ENCODE assay signal across 36 cellular contexts in the genomic region with DNA sequence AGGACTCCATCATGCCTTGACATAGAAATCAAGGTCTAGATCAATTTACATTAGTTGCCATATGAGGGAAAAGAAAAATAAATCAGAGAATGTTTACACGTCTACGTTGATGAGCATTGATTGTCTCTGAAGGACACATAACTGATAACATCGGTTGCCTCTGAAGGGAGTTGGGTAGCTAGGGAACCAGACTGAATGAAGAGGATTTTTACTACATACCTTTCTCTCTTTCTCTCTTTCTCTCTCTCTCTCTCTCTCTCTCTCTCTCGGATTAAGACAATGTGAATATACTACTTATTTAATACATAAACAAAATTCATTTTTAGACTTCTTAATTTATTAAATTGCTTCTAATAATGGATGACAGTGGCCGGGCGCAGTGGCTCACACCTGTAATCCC.
DNase-seq lines count a peak whose midpoint lies in the region; ATAC-seq, FAIRE-seq and TF ChIP-seq lines count a peak whose summit lies in the region.
"Had no signal": no experiment of that assay in that cellular context is flagged by ENCODE, and none has a peak within 500 bp of the region (broad histone marks: within the 10 kb centered on the region; RNA-seq: fewer than 3 reads in every experiment).

No MANE protein-coding gene starts in this region.

- H3F3A ChIP-seq in GM23248 (ENCODE audit: insufficient read depth) = no peaks in the 10 kb centered on the region

- no peak for TF ChIP-seq EP300 in A549 (IDR thresholded peaks at IDR 0.05)

- TF ChIP-seq CTCF in A549 (IDR thresholded peaks at IDR 0.05) (no peak), HEK293 (tag by site-specific recombination; IDR thresholded peaks at IDR 0.05) (no peak), RWPE1 (conservative IDR thresholded peaks at IDR 0.05; ENCODE audit: low read depth) (no peak), VCaP (conservative IDR thresholded peaks at IDR 0.05) (no peak)

- no peaks in the 10 kb centered on the region for H3K36me3 ChIP-seq in HEK293 (ENCODE audit: control insufficient read depth in 2 of 2, insufficient read depth in 1 of 2, low read length in 2 of 2)
- H3K36me3 ChIP-seq in GM23248 (ENCODE audit: low read depth) = no peaks in the 10 kb centered on the region
- H3K36me3 ChIP-seq in aorta (ENCODE audit: control insufficient read depth in 1 of 2, insufficient read depth in 2 of 2, low read length in 1 of 2) = no peaks in the 10 kb centered on the region
- H3K36me3 ChIP-seq: BE2C; BLaER1; BLaER1 treated with 17β-estradiol and CSF1 and Interleukin-3, amounts not matched to agents 10 nM and 100 nM had no signal

- DNase-seq in A549 (ENCODE audit: low read depth in 1 of 2, low spot score in 1 of 2) (no peak), RWPE1 (ENCODE audit: low spot score) (no peak), NCI-H345 treated with DMSO at 0.1 percent for 48 hours (lab: John Stamatoyannopoulos, UW; ENCODE audit: unreplicated experiment) (no peak), GM23248 (no peak), T-cell (no peak), aorta (no peak)
- DNase-seq: 8988T; ACHN; AML-193; BE2C; C1 segment of cervical spinal cord; Caco-2; Calu3; CD4-positive, alpha-beta memory T cell; CD4-positive, alpha-beta T cell; CD4-positive, CD25-positive, alpha-beta regulatory T cell; CD8-positive, alpha-beta memory T cell; CD8-positive, alpha-beta T cell; COR-L47; DMS 273 treated with DMSO at 0.1 percent for 48 hours; DMS153; DMS53; DMS79; DMS79 treated with DMSO at 0.1 percent for 48 hours; DND-41; EL had no signal

- H3K9me3 ChIP-seq in A549 = no peaks in the 10 kb centered on the region
- H3K9me3 ChIP-seq in HEK293 (ENCODE audit: control insufficient read depth, insufficient read depth, low read depth, low read length) = no peaks in the 10 kb centered on the region
- no peaks in the 10 kb centered on the region for H3K9me3 ChIP-seq in GM23248 (ENCODE audit: low read depth)
- no peaks in the 10 kb centered on the region for H3K9me3 ChIP-seq in aorta (ENCODE audit: control insufficient read depth, low read length)
- H3K9me3 ChIP-seq: BE2C; BLaER1; BLaER1 treated with 17β-estradiol and CSF1 and Interleukin-3, amounts not matched to agents 10 nM and 100 nM; Caco-2 had no signal

- in situ Hi-C loops in GM23248 (cut with MboI) = no loop called here

- no peak for TF ChIP-seq RAD21 in A549 (conservative IDR thresholded peaks at IDR 0.05 in 1 of 2, IDR thresholded peaks at IDR 0.05 in 1 of 2)

- intact Hi-C loops in aorta (cut with DNase I) = no loop called here

- no peak overlapping the region for H3K27ac Mint-ChIP-seq in T-cell
- H3K27ac Mint-ChIP-seq: B cell; CD14-positive monocyte; CD4-positive, alpha-beta memory T cell; CD4-positive, alpha-beta T cell; CD4-positive, CD25-positive, alpha-beta regulatory T cell; CD8-positive, alpha-beta memory T cell; CD8-positive, alpha-beta T cell had no signal

- H3K4me3 Mint-ChIP-seq in T-cell = no peak overlapping the region
- H3K4me3 Mint-ChIP-seq: B cell; CD14-positive monocyte; CD4-positive, alpha-beta memory T cell; CD4-positive, alpha-beta T cell; CD4-positive, CD25-positive, alpha-beta regulatory T cell; CD8-positive, alpha-beta memory T cell; CD8-positive, alpha-beta T cell had no signal

- no peak for FAIRE-seq in A549 (lab: Jason Lieb, UNC)
- FAIRE-seq: A204.1, D721Med had no signal

- H3K4me1 ChIP-seq in A549 (peaks cover 73% of the 10 kb centered on the region), HEK293 (ENCODE audit: control insufficient read depth, insufficient read depth, low read length) (no peaks in the 10 kb centered on the region), GM23248 (ENCODE audit: insufficient read depth) (peaks cover 25% of the 10 kb centered on the region), aorta (ENCODE audit: control insufficient read depth in 1 of 2, insufficient read depth in 2 of 2, low read length in 2 of 2) (no peaks in the 10 kb centered on the region)
- H3K4me1 ChIP-seq: BE2C; BLaER1; BLaER1 treated with 17β-estradiol and CSF1 and Interleukin-3, amounts not matched to agents 10 nM and 100 nM had no signal

- no peak overlapping the region for H2AFZ ChIP-seq in GM23248

- ATAC-seq in A549 (no peak), T-cell (replicated peaks in 1 of 4) (no peak), aorta (ENCODE audit: low FRiP score) (no peak)
- ATAC-seq: CD8-positive, alpha-beta T cell had no signal

- no peaks in the 10 kb centered on the region for H3K36me3 Mint-ChIP-seq in T-cell
- H3K36me3 Mint-ChIP-seq: CD14-positive monocyte; CD4-positive, alpha-beta memory T cell; CD4-positive, CD25-positive, alpha-beta regulatory T cell; CD8-positive, alpha-beta memory T cell; CD8-positive, alpha-beta T cell had no signal

- H3K9ac ChIP-seq in GM23248 = no peak overlapping the region
- H3K9ac ChIP-seq: BLaER1; BLaER1 treated with 17β-estradiol and CSF1 and Interleukin-3, amounts not matched to agents 10 nM and 100 nM had no signal

- H3K79me2 ChIP-seq in GM23248 (ENCODE audit: insufficient read depth) = no peaks in the 10 kb centered on the region

- H4K20me1 ChIP-seq in GM23248 (ENCODE audit: insufficient read depth) = no peaks in the 10 kb centered on the region
- H4K20me1 ChIP-seq: BLaER1; BLaER1 treated with 17β-estradiol and CSF1 and Interleukin-3, amounts not matched to agents 10 nM and 100 nM had no signal

- WGBS in A549 (ENCODE audit: missing lambda C conversion rate) = 93% methylated on average over 6 of the region's 6 CpGs
- WGBS in GM23248 (ENCODE audit: low coverage in 1 of 2, low lambda C conversion rate in 2 of 2, missing lambda C conversion rate in 2 of 2), 2 experiments = 76 to 84% methylated on average over 6 of the region's 6 CpGs
- WGBS in aorta, 2 donors = 91 to 95% methylated on average over 6 of the region's 6 CpGs

- H3K27ac ChIP-seq in A549 (peak overlapping the region; percentile 28 to 94; a peak in 5 of 6 replicates), HEK293 (ENCODE audit: extremely low read depth, low read depth, low read length) (no peak overlapping the region), RWPE1 (peak overlapping the region; percentile 52), VCaP (peak overlapping the region; percentile 1; the same call in 1 of the 2 replicates), GM23248 (no peak overlapping the region), aorta (ENCODE audit: low read depth in 1 of 2, low read length in 2 of 2) (no peak overlapping the region)
- H3K27ac ChIP-seq: 22Rv1; BLaER1; BLaER1 treated with 17β-estradiol and CSF1 and Interleukin-3, amounts not matched to agents 10 nM and 100 nM; C4-2B had no signal

- H3K4me3 ChIP-seq in A549 (no peak overlapping the region), HEK293 (ENCODE audit: low read depth, low read length) (no peak overlapping the region), GM23248 (no peak overlapping the region), aorta (ENCODE audit: low read length in 2 of 2) (no peak overlapping the region)
- H3K4me3 ChIP-seq: BLaER1; BLaER1 treated with 17β-estradiol and CSF1 and Interleukin-3, amounts not matched to agents 10 nM and 100 nM had no signal

- no peaks in the 10 kb centered on the region for H3K4me1 Mint-ChIP-seq in T-cell
- H3K4me1 Mint-ChIP-seq: B cell; CD4-positive, alpha-beta memory T cell; CD8-positive, alpha-beta memory T cell had no signal

- peaks cover 3% of the 10 kb centered on the region; the same call in 1 of the 2 replicates for H3K27me3 ChIP-seq in GM23248 (replicated peaks; ENCODE audit: insufficient read depth)
- no peaks in the 10 kb centered on the region for H3K27me3 ChIP-seq in aorta (ENCODE audit: control insufficient read depth in 1 of 2, insufficient read depth in 2 of 2, low read length in 1 of 2)
- H3K27me3 ChIP-seq: BE2C; BLaER1; BLaER1 treated with 17β-estradiol and CSF1 and Interleukin-3, amounts not matched to agents 10 nM and 100 nM had no signal

- H3K9me3 Mint-ChIP-seq in T-cell = no peaks in the 10 kb centered on the region
- H3K9me3 Mint-ChIP-seq: CD4-positive, alpha-beta T cell; CD8-positive, alpha-beta T cell had no signal

- H3K4me2 ChIP-seq in A549 (no peak overlapping the region), GM23248 (ENCODE audit: unreplicated experiment) (no peak overlapping the region)
- H3K4me2 ChIP-seq: BLaER1; BLaER1 treated with 17β-estradiol and CSF1 and Interleukin-3, amounts not matched to agents 10 nM and 100 nM had no signal

- POLR2A ChIA-PET in A549 (lab: Yijun Ruan, JAX) (no interaction called here), HEK293 (lab: Yijun Ruan, JAX) (interaction anchor here (0.5 kb wide), 1 partner anchor 81 kb away, joined by 4 read pairs; no protein-coding TSS in a partner anchor), RWPE1 (lab: Yijun Ruan, JAX; ENCODE audit: low non-redundant PET) (no interaction called here), T-cell (lab: Charles Lee) (no interaction called here)

- peaks cover 5 to 6% of the 10 kb centered on the region in 2 donors for H3K27me3 Mint-ChIP-seq in T-cell

- CTCF ChIA-PET in A549 (lab: Yijun Ruan, JAX) (no interaction called here), HEK293 (lab: Yijun Ruan, JAX) (no interaction called here), RWPE1 (lab: Yijun Ruan, JAX) (no interaction called here), T-cell (lab: Charles Lee) (no interaction called here)

- H3K9me2 ChIP-seq in GM23248 (ENCODE audit: insufficient read depth) = no peaks in the 10 kb centered on the region

- no peak for TF ChIP-seq POLR2A in A549 (IDR thresholded peaks at IDR 0.05; ENCODE audit: low read length)

TF ChIP-seq in A549, 52 proteins besides CTCF, POLR2A, EP300 and RAD21 (continues in another document):
- TF ChIP-seq JUN (IDR thresholded peaks at IDR 0.05) = no peak
- no peak for TF ChIP-seq GATA3 (IDR thresholded peaks at IDR 0.05; ENCODE audit: borderline replicate concordance)
- TF ChIP-seq HEYL (CRISPR knock-in tag; IDR thresholded peaks at IDR 0.05) = no peak
- TF ChIP-seq, protein P1, sequence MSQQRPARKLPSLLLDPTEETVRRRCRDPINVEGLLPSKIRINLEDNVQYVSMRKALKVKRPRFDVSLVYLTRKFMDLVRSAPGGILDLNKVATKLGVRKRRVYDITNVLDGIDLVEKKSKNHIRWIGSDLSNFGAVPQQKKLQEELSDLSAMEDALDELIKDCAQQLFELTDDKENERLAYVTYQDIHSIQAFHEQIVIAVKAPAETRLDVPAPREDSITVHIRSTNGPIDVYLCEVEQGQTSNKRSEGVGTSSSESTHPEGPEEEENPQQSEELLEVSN (IDR thresholded peaks at IDR 0.05; ENCODE audit: borderline replicate concordance, low read depth) = no peak
- TF ChIP-seq NFE2L2 (conservative IDR thresholded peaks at IDR 0.05; ENCODE audit: low read length) = no peak

TF ChIP-seq in HEK293, 187 proteins besides CTCF, POLR2A, EP300 and RAD21:
- TF ChIP-seq GFI1B (tag by site-specific recombination; IDR thresholded peaks at IDR 0.05) (peak; percentile 80; the same call in 1 of the 2 replicates), GLI2 (tag by site-specific recombination; IDR thresholded peaks at IDR 0.05; ENCODE audit: borderline replicate concordance, low read depth) (no peak), ZNF596 (tag by site-specific recombination; IDR thresholded peaks at IDR 0.05) (peak; percentile 93)

Comparison
In these comparisons a context has a peak if more than half of its experiments do, and no peak if none do; other contexts are left out.
1. H3K27ac ChIP-seq: peak in A549 (2 of 2), RWPE1 (single experiment) and VCaP (single experiment); none in HEK293 (single experiment), GM23248 (single experiment) and aorta (0 of 2).